In the genomic region with DNA sequence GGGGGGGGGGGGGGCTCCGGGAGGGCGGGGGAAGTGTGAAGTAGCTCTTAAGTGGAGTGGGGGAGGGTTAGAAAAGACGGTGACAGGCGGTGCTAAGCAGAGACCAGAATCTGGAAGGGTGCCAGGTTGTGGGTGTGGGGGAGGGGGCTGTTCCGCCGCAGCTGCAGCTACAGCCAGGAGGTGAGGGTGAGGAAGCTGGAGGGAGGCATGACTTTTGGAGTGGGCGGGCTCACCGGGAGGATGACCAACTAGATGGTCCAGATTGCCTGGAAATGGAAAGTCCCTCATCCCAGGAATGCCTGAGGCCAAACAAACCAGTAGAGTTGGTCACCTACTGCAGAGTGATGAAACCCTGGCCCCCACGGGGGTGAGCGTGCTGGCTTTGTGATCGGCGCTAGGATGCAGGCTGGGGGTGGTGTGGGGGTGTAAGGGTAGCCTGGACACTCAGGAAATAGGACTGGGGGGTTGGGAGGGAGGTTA, we compare ENCODE assay signal across 8 cellular contexts.
A peak's percentile ranks its signal among the peaks of the same experiment; 100 is the strongest.
DNase-seq lines count a peak whose midpoint lies in the region; ATAC-seq and TF ChIP-seq lines count a peak whose summit lies in the region.

No MANE protein-coding gene starts in this region.

- H3K36me3 ChIP-seq in WERI-Rb-1 (no peaks in the 10 kb centered on the region), mammary epithelial cell (ENCODE audit: insufficient read depth, low read length) (no peaks in the 10 kb centered on the region), lung (ENCODE audit: control insufficient read depth in 2 of 2, insufficient read depth in 2 of 2, low read length in 2 of 2) (no peaks in the 10 kb centered on the region)

- intact Hi-C loops in mammary epithelial cell (cut with micrococcal nuclease), result no loop called here

- H3K4me1 ChIP-seq in mammary epithelial cell (ENCODE audit: insufficient read depth, low read length), result peaks cover 7% of the 10 kb centered on the region
- H3K4me1 ChIP-seq in lung (ENCODE audit: control insufficient read depth in 2 of 2, insufficient read depth in 2 of 2, low read length in 2 of 2), result peaks cover 0 to 6% of the 10 kb centered on the region in 2 donors

- BruUV-seq in mammary epithelial cell (replicated peaks; lab: Mats Ljungman, UMichigan), result no TSS peak

- peak overlapping the region; percentile 25 for H3K4me3 ChIP-seq in WERI-Rb-1 (ENCODE audit: low read depth, low read length)
- H3K4me3 ChIP-seq in mammary epithelial cell (replicated peaks in 1 of 3; ENCODE audit: insufficient read depth in 1 of 3, low read depth in 2 of 3, low read length in 3 of 3), result no peak overlapping the region
- no peak overlapping the region for H3K4me3 ChIP-seq in lung

- in situ Hi-C loops in mammary epithelial cell (cut with MboI; ENCODE audit: low sequenced_read_pairs in 2 of 2), result no loop called here

- peak overlapping the region; percentile 29 for H2AFZ ChIP-seq in mammary epithelial cell (ENCODE audit: low read depth, low read length)

- peak; percentile 75 for ATAC-seq in HG02798 (IDR thresholded peaks at IDR 0.05; ENCODE audit: poor library complexity, unreplicated experiment)
- peak; percentile 31 for ATAC-seq in lung (ENCODE audit: insufficient read depth, low FRiP score)

- no peaks in the 10 kb centered on the region for H3K79me2 ChIP-seq in mammary epithelial cell (ENCODE audit: insufficient read depth, low read length)

- TF ChIP-seq CTCF in WERI-Rb-1 (IDR thresholded peaks at IDR 0.05; ENCODE audit: low read depth, low read length), result no peak
- TF ChIP-seq CTCF in mammary epithelial cell (conservative IDR thresholded peaks at IDR 0.05 in 1 of 2, IDR thresholded peaks at IDR 0.05 in 1 of 2; ENCODE audit: extremely low read depth in 1 of 2, insufficient read depth in 1 of 2, low read depth in 1 of 2, low read length in 2 of 2), result no peak
- TF ChIP-seq CTCF in lung (IDR thresholded peaks at IDR 0.05; ENCODE audit: control extremely low read depth, extremely low read depth), result no peak

- WGBS in mammary epithelial cell (ENCODE audit: low coverage, missing lambda C conversion rate), result 0% methylated on average over 4 of the region's 12 CpGs
- WGBS in lung, 2 donors, result 0 to 2% methylated on average over 12 of the region's 12 CpGs

- no peaks in the 10 kb centered on the region for H4K20me1 ChIP-seq in mammary epithelial cell (ENCODE audit: insufficient read depth, low read length)

- no peaks in the 10 kb centered on the region for H3K27me3 ChIP-seq in WERI-Rb-1 (ENCODE audit: insufficient read depth, low read depth, severe bottlenecking)
- H3K27me3 ChIP-seq in mammary epithelial cell (ENCODE audit: insufficient read depth, low read length), result no peaks in the 10 kb centered on the region
- no peaks in the 10 kb centered on the region for H3K27me3 ChIP-seq in lung (ENCODE audit: control insufficient read depth, insufficient read depth)

- dilution Hi-C loops in mammary epithelial cell (cut with HindIII; ENCODE audit: low sequenced_read_pairs), result loop anchor here (25.0 kb wide), 1 partner anchor 110 kb away; no protein-coding TSS in a partner anchor

- no peak overlapping the region for H3K9ac ChIP-seq in mammary epithelial cell (ENCODE audit: insufficient read depth, low read length)

- H3K27ac ChIP-seq in WERI-Rb-1 (peak overlapping the region; percentile 63), mammary epithelial cell (ENCODE audit: insufficient read depth, low read depth, low read length) (no peak overlapping the region), lung (ENCODE audit: low read depth in 1 of 2, low read length in 1 of 2) (no peak overlapping the region)

- H3K4me2 ChIP-seq in mammary epithelial cell (ENCODE audit: insufficient read depth, low read depth, low read length), result peak overlapping the region; percentile 6

- DNase-seq in EL, result peak; percentile 96
- DNase-seq in NCI-H2196 (lab: John Stamatoyannopoulos, UW; ENCODE audit: unreplicated experiment), result peak; percentile 96
- DNase-seq in WERI-Rb-1, result peak; percentile 95
- DNase-seq in mammary epithelial cell, result peak; percentile 95
- DNase-seq in lung (ENCODE audit: low spot score), result peak; percentile 72
- peak; percentile 22 to 29 for DNase-seq in stimulated activated CD8-positive, alpha-beta memory T cell treated with anti-CD3 and anti-CD28 coated beads, Interleukin-7, amount 100 ng/mL, for 1 hour (ENCODE audit: low read depth in 2 of 2)
- no peak for DNase-seq in OCI-M2 (lab: John Stamatoyannopoulos, UW; ENCODE audit: unreplicated experiment)

- CTCF ChIA-PET in mammary epithelial cell (lab: Charles Lee; ENCODE audit: low non-redundant PET), result interaction anchor here (0.6 kb wide), 1 partner anchor 742 kb away, joined by 32 read pairs; no protein-coding TSS in a partner anchor

- H3K9me3 ChIP-seq in WERI-Rb-1 (ENCODE audit: severe bottlenecking) (no peaks in the 10 kb centered on the region), mammary epithelial cell (replicated peaks; ENCODE audit: insufficient read depth, low read length) (no peaks in the 10 kb centered on the region), lung (ENCODE audit: control insufficient read depth in 2 of 2, insufficient read depth in 1 of 2, low read length in 1 of 2) (no peaks in the 10 kb centered on the region)
